ENCODE assay signal across 4 cellular contexts in genomic region chr4:144097776-144098175, GRCh38. TPM values are rescaled to one million over a fixed set of nuclear protein-coding genes. Genes with fewer than 3 reads are reported as not detected.
"Had no signal": no experiment of that assay in that cellular context is flagged by ENCODE, and none has a peak within 500 bp of the region (broad histone marks: within the 10 kb centered on the region; RNA-seq: fewer than 3 reads in every experiment).

No MANE protein-coding gene starts in this region.

RNA-seq across cellular contexts. Expression of gene GYPA, which starts 42.7 kb away (rescaled TPM):
- total RNA-seq: LHCN-M2, M059J, MCF 10A, NCI-H460 had no signal
